ENCODE assay signal across 8 cellular contexts in the genomic region with DNA sequence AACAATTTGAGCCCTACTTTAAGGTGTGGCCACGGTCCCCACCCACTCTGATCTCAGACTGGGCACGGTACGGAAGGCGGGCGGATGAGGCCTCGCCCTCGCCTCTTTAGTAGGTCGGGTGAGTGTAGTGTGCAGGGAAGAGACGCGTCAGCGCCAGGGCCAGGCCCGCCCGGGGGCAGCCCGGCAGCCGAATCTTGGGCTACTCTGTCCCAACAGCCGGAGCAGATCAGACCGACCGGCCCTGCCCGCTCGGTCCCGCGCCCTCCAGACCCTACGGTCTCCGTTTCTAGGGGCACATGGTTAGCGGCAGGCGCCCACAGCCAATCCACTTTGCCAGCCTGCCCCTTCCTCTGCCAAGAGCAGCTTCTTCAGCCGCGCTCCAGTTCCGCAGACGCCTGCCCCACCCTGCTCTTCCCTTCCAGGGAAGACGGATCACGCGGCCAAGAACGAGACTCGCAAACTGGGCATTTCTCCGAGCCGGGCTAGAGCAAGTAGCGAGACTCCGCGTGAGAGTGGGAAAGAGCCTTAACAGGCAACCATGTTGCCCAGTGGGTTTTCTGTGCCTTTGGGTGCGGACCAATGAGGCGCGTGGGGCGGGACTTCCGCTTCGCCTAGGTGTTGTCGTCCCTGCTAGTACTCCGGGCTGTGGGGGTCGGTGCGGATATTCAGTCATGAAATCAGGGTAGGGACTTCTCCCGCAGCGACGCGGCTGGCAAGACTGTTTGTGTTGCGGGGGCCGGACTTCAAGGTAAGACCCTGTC. TPM values are rescaled to one million over a fixed set of nuclear protein-coding genes. Genes with fewer than 3 reads are reported as not detected.
DNase-seq lines count a peak whose midpoint lies in the region; ATAC-seq and TF ChIP-seq lines count a peak whose summit lies in the region.

A gene with protein sequence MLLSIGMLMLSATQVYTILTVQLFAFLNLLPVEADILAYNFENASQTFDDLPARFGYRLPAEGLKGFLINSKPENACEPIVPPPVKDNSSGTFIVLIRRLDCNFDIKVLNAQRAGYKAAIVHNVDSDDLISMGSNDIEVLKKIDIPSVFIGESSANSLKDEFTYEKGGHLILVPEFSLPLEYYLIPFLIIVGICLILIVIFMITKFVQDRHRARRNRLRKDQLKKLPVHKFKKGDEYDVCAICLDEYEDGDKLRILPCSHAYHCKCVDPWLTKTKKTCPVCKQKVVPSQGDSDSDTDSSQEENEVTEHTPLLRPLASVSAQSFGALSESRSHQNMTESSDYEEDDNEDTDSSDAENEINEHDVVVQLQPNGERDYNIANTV (plus strand): TSS at position 610 of the 761 bp plus-strand sequence. CDS start 32,812 bp downstream, outside the sequence.

- H3K79me2 ChIP-seq in GM23338 (replicated peaks; ENCODE audit: insufficient read depth): peaks cover 41% of the 10 kb centered on the region

- peaks cover 38% of the 10 kb centered on the region for H3K4me1 Mint-ChIP-seq in GM23338

- H4K20me1 ChIP-seq in GM23338 (replicated peaks; ENCODE audit: insufficient read depth): peaks cover 6% of the 10 kb centered on the region

- peak within 1 kb of the TSS; percentile 96 for H2AFZ ChIP-seq in GM23338

- H3K27ac ChIP-seq in GM23338 (ENCODE audit: low read depth): peak within 1 kb of the TSS; percentile 99
- H3K27ac ChIP-seq in esophagus muscularis mucosa (replicated peaks in 1 of 4): peak within 1 kb of the TSS; percentile 91 to 98 (median 96)

- H3K4me3 ChIP-seq in GM23338 (peak within 1 kb of the TSS; percentile 90), esophagus muscularis mucosa (peak within 1 kb of the TSS; percentile 67 to 91 (median 81))

- peak; percentile 38 for TF ChIP-seq POLR2A in esophagus muscularis mucosa (IDR thresholded peaks at IDR 0.05; ENCODE audit: low read depth)

- no peaks in the 10 kb centered on the region for H3K9me3 Mint-ChIP-seq in GM23338

- H3K27me3 Mint-ChIP-seq in GM23338 (ENCODE audit: insufficient read depth, low read depth, poor library complexity): peaks cover 3% of the 10 kb centered on the region

- no peaks in the 10 kb centered on the region for H3K9me2 ChIP-seq in GM23338 (ENCODE audit: insufficient read depth)

- TF ChIP-seq EP300 in esophagus muscularis mucosa (IDR thresholded peaks at IDR 0.05): no peak

- H3K36me3 ChIP-seq in GM23338 (ENCODE audit: insufficient read depth): no peaks in the 10 kb centered on the region
- no peaks in the 10 kb centered on the region for H3K36me3 ChIP-seq in esophagus muscularis mucosa

- peak; percentile 93 for ATAC-seq in GM23338

- TF ChIP-seq CTCF in GM23338 (conservative IDR thresholded peaks at IDR 0.05; ENCODE audit: low read depth in 2 of 2) (no peak), esophagus muscularis mucosa (IDR thresholded peaks at IDR 0.05) (no peak)

- no peaks in the 10 kb centered on the region; the same call in 2 of the 3 replicates for H3K36me3 Mint-ChIP-seq in GM23338 (ENCODE audit: low read depth)

- H3K4me2 ChIP-seq in GM23338: peak within 1 kb of the TSS; percentile 86

- 1% methylated on average over 25 of the region's 56 CpGs for WGBS in esophagus muscularis mucosa

- H3K27ac Mint-ChIP-seq in GM23338: peak within 1 kb of the TSS; percentile 98

- no peaks in the 10 kb centered on the region for H3K9me3 ChIP-seq in esophagus muscularis mucosa

- peak; percentile 96 for DNase-seq in Daoy (ENCODE audit: low read depth)
- peak; percentile 95 for DNase-seq in GM23338 (ENCODE audit: low spot score)
- peak; percentile 87 to 88 for DNase-seq in Kasumi-1 (lab: John Stamatoyannopoulos, UW)
- DNase-seq in RKO (ENCODE audit: low spot score): peak; percentile 90
- peak; percentile 85 for DNase-seq in activated T-helper 1 cell treated with Interleukin-2 at 50 U/mL for 16 hours (ENCODE audit: low read depth)
- peak; percentile 99 for DNase-seq in esophagus muscularis mucosa (ENCODE audit: extremely low spot score)
- DNase-seq in myocyte (ENCODE audit: low read depth): peak; percentile 98
- peak; percentile 90 for DNase-seq in stimulated activated CD8-positive, alpha-beta memory T cell treated with anti-CD3 and anti-CD28 coated beads, Interleukin-7, amount 100 ng/mL, for 4 hours (ENCODE audit: low read depth in 2 of 2)

- 0 out of 2 replicates have a peak, but pooled peaks cover 4% of the 10 kb centered on the region for H3F3A ChIP-seq in GM23338 (replicated peaks; ENCODE audit: low read depth)

- peak within 1 kb of the TSS; percentile 93 for H3K4me3 Mint-ChIP-seq in GM23338

- H3K27me3 ChIP-seq in GM23338 (ENCODE audit: insufficient read depth) (no peaks in the 10 kb centered on the region), esophagus muscularis mucosa (no peaks in the 10 kb centered on the region)

- intact Hi-C loops in esophagus muscularis mucosa (cut with DNase I): no loop called here

- H3K4me1 ChIP-seq in GM23338 (ENCODE audit: insufficient read depth) (peaks cover 30% of the 10 kb centered on the region), esophagus muscularis mucosa (peaks cover 37 to 55% (median 48%) of the 10 kb centered on the region in 4 donors)

TF ChIP-seq in GM23338, 12 proteins besides CTCF, POLR2A, EP300 and RAD21:
- TF ChIP-seq ZNF114 (CRISPR knock-in tag; IDR thresholded peaks at IDR 0.05) (no peak), CREB1 (CRISPR knock-in tag; IDR thresholded peaks at IDR 0.05; ENCODE audit: low read depth) (peak; percentile 55; the same call in 1 of the 2 replicates), POLR2AphosphoS5 (IDR thresholded peaks at IDR 0.05; ENCODE audit: low read depth) (peak; percentile 51)

RNA-seq across cellular contexts. Expression of the gene that starts here (rescaled TPM):
- total RNA-seq in Daoy (2014; rRNA removed; shearing (Covaris generic)): 39.5 and 40.5 TPM in 2 replicates
- total RNA-seq in GM23338 (2014; rRNA removed; shearing (Covaris generic)): 43.1 and 46.3 TPM in 2 replicates
- 69.8 and 101 TPM in 2 replicates for polyA plus RNA-seq in GM23338 (2016; fragmentation: Nextera tagmentation; extraction: Ambion mirVana)
- total RNA-seq in esophagus muscularis mucosa (10 to 100 TPM; 52.9 to 95.1 (median 78.2) TPM), myocyte (31.2 and 36.6 TPM in 2 replicates)
- polyA plus RNA-seq in myocyte (2012): 27.2 TPM

Comparison
In these comparisons a context has a peak if more than half of its experiments do, and no peak if none do; other contexts are left out.
1. Peak in every context shown above with its lines: DNase-seq, ATAC-seq, H3K4me3 ChIP-seq and H3K27ac ChIP-seq.